In the genomic region with DNA sequence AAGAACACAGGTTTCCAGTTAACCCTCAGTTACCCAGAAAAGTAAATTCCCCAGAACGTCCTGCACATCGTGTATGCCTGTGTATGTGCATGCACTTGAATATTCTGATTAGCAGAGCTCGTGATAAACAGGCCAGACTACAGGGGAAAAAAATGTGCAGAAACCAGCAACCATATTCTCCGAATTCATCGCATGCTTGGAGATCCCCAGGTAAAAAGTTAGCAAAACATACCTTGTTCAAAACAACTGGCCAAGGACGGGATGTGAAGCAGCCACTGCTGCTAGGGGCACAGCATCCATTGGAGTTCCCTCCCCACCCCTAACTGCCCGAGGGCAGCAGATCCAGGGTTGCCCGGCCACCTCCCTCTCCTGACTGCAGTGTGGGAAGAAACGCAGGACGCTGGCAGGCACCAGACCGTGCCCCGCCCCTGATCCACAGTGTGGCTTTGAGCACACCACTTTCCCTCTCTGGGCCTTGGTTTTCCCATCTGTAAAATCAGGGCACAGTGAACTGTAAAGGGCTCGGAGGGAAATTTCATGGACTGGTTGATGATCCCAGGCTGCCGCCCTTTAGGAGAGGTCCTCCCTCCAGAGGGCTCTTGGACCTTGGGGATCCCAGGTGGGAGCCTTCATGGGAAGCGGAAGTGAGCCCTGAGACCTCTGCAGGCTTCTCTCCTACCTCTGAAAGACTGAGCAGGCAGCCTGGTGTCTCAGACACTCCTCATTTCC, we compare ENCODE assay signal across 1 cellular context.
TF ChIP-seq lines count a peak whose summit lies in the region.

No MANE protein-coding gene starts in this region.

TF ChIP-seq in HepG2, 621 proteins besides CTCF, POLR2A, EP300 and RAD21:
- peak; percentile 56; the same call in 1 of the 2 replicates for TF ChIP-seq ZNF768 (CRISPR knock-in tag; IDR thresholded peaks at IDR 0.05)
- TF ChIP-seq, protein P1, sequence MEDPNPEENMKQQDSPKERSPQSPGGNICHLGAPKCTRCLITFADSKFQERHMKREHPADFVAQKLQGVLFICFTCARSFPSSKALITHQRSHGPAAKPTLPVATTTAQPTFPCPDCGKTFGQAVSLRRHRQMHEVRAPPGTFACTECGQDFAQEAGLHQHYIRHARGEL (CRISPR knock-in tag; IDR thresholded peaks at IDR 0.05) = no peak
TF ChIP-seq in HepG2: peak in this region for 1.
